Comparison of ENCODE assay signal across 11 cellular contexts in the genomic region with DNA sequence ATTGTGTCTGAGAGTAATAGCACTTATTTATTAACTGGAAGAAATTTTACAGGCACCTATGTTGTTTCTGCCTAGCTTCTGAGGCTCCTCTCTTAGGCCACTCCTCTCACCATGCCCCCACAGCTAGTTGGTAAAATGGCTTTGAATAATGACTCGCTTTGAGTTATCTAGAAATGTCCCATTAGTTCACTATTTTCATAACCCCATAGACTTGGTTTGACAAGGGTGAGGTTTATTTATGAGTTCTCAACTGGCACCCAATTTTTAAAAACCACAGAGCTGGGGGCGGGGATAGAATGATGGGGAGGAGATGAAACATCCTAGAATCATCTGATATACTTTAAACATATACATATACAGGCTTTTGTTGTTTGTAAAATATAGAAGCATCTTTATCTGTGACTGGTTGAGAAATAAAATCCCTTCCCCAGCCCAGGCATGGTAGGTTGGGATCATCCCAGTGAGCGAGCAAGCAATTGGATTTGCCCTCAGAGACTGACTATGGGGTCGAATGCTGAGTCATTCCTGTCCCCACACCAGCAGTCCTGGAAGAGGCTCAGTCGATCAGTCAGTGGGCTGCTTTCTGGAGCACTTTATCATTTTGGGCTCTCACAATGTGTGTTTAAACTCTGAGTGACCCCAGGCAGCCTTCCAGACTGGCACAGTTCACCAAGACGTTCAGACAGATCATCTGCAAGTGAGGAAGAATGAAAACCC.
A peak's percentile ranks its signal among the peaks of the same experiment; 100 is the strongest.
DNase-seq lines count a peak whose midpoint lies in the region; ATAC-seq and TF ChIP-seq lines count a peak whose summit lies in the region.
"Had no signal": no experiment of that assay in that cellular context is flagged by ENCODE, and none has a peak within 500 bp of the region (broad histone marks: within the 10 kb centered on the region; RNA-seq: fewer than 3 reads in every experiment).

No MANE protein-coding gene starts in this region.

- H3K4me1 ChIP-seq in left ventricle myocardium inferior (peaks cover 39% of the 10 kb centered on the region), mesenchymal stem cell (ENCODE audit: control insufficient read depth, insufficient read depth, low read depth, low read length) (peaks cover 5% of the 10 kb centered on the region), gastrocnemius medialis (no peaks in the 10 kb centered on the region)
- H3K4me1 ChIP-seq in naive thymus-derived CD4-positive, alpha-beta T cell (ENCODE audit: control insufficient read depth in 2 of 2, insufficient read depth in 2 of 2, low read length in 2 of 2): no peaks in the 10 kb centered on the region
- H3K4me1 ChIP-seq: sigmoid colon had no signal

- peak; percentile 64 for ATAC-seq in Right ventricle myocardium superior (ENCODE audit: poor library complexity)
- ATAC-seq in activated T-cell treated with anti-CD3 and anti-CD28 coated beads, Interleukin-2, amount 50 U/mL, for 72 hours (replicated peaks in 1 of 2): peak; percentile 64 to 85
- no peak for ATAC-seq in naive thymus-derived CD4-positive, alpha-beta T cell
- no peak for ATAC-seq in gastrocnemius medialis

- H3K4me1 Mint-ChIP-seq in activated T-cell treated with anti-CD3 and anti-CD28 coated beads, Interleukin-2, amount 50 U/mL, for 72 hours (ENCODE audit: low read depth): peaks cover 30% of the 10 kb centered on the region
- H3K4me1 Mint-ChIP-seq in type B pancreatic cell (ENCODE audit: unreplicated experiment): peaks cover 50% of the 10 kb centered on the region
- no peaks in the 10 kb centered on the region for H3K4me1 Mint-ChIP-seq in naive thymus-derived CD4-positive, alpha-beta T cell

- H2BK120ac ChIP-seq in mesenchymal stem cell (ENCODE audit: low read depth, low read length): no peak overlapping the region

- peak overlapping the region; percentile 4 to 38 for H3K4me3 Mint-ChIP-seq in activated T-cell treated with anti-CD3 and anti-CD28 coated beads, Interleukin-2, amount 50 U/mL, for 72 hours
- peak overlapping the region; percentile 21 for H3K4me3 Mint-ChIP-seq in type B pancreatic cell
- H3K4me3 Mint-ChIP-seq in naive thymus-derived CD4-positive, alpha-beta T cell: no peak overlapping the region
- H3K4me3 Mint-ChIP-seq: CD4-positive, alpha-beta T cell had no signal

- DNase-seq in Right ventricle myocardium superior: no peak
- DNase-seq in left ventricle myocardium inferior: no peak
- peak; percentile 24 to 33 for DNase-seq in activated T-cell treated with anti-CD3 and anti-CD28 coated beads, Interleukin-2, amount 50 U/mL, for 72 hours
- peak; percentile 34 for DNase-seq in mesenchymal stem cell
- DNase-seq in type B pancreatic cell (ENCODE audit: extremely low spot score, unreplicated experiment): no peak
- no peak for DNase-seq in naive thymus-derived CD4-positive, alpha-beta T cell
- no peak for DNase-seq in gastrocnemius medialis
- DNase-seq in NCI-H2171 (lab: John Stamatoyannopoulos, UW): no peak
- DNase-seq: CD4-positive, alpha-beta T cell; sigmoid colon had no signal

- no peak overlapping the region for H3K4ac ChIP-seq in mesenchymal stem cell (ENCODE audit: low read depth in 1 of 2, low read length in 2 of 2)

- intact Hi-C loops in Right ventricle myocardium superior (cut with DNase I): no loop called here
- intact Hi-C loops in left ventricle myocardium inferior (cut with micrococcal nuclease): no loop called here
- intact Hi-C loops in naive thymus-derived CD4-positive, alpha-beta T cell (cut with micrococcal nuclease): no loop called here
- intact Hi-C loops in gastrocnemius medialis (cut with DNase I; ENCODE audit: low total_unique reads): no loop called here

- in situ Hi-C loops in gastrocnemius medialis (cut with MboI; ENCODE audit: low sequenced_read_pairs in 4 of 4): no loop called here

- H3K79me1 ChIP-seq in mesenchymal stem cell (replicated peaks; ENCODE audit: low read length, poor library complexity, severe bottlenecking): peaks cover 2% of the 10 kb centered on the region

- H3K4me2 ChIP-seq in mesenchymal stem cell (ENCODE audit: low read length, poor library complexity, severe bottlenecking): no peak overlapping the region

- H3K27ac Mint-ChIP-seq in activated T-cell treated with anti-CD3 and anti-CD28 coated beads, Interleukin-2, amount 50 U/mL, for 72 hours: no peak overlapping the region
- H3K27ac Mint-ChIP-seq in type B pancreatic cell: peak overlapping the region; percentile 82
- H3K27ac Mint-ChIP-seq in naive thymus-derived CD4-positive, alpha-beta T cell: no peak overlapping the region
- H3K27ac Mint-ChIP-seq: CD4-positive, alpha-beta T cell had no signal

- H3K36me3 ChIP-seq in left ventricle myocardium inferior: peaks cover 8% of the 10 kb centered on the region
- H3K36me3 ChIP-seq in mesenchymal stem cell (ENCODE audit: control insufficient read depth in 1 of 2, insufficient read depth in 2 of 2, low read depth in 1 of 2, low read length in 2 of 2): peaks cover 5 to 22% of the 10 kb centered on the region in 2 experiments
- H3K36me3 ChIP-seq in naive thymus-derived CD4-positive, alpha-beta T cell (ENCODE audit: control insufficient read depth in 2 of 3, insufficient read depth in 3 of 3, low read length in 3 of 3): no peaks in the 10 kb centered on the region
- H3K36me3 ChIP-seq in gastrocnemius medialis: no peaks in the 10 kb centered on the region
- H3K36me3 ChIP-seq: sigmoid colon had no signal

- H2AFZ ChIP-seq in mesenchymal stem cell (ENCODE audit: low read depth, low read length): no peak overlapping the region

- H3K14ac ChIP-seq in mesenchymal stem cell (ENCODE audit: low read length in 2 of 2): no peak overlapping the region

- no peak for TF ChIP-seq POLR2A in gastrocnemius medialis (IDR thresholded peaks at IDR 0.05)

- H3K9ac ChIP-seq in mesenchymal stem cell (ENCODE audit: low read length): no peak overlapping the region

- H3K27ac ChIP-seq in left ventricle myocardium inferior (replicated peaks): no peak overlapping the region
- no peak overlapping the region for H3K27ac ChIP-seq in mesenchymal stem cell (ENCODE audit: low read length, poor library complexity, severe bottlenecking)
- no peak overlapping the region for H3K27ac ChIP-seq in naive thymus-derived CD4-positive, alpha-beta T cell (ENCODE audit: low read depth, low read length)
- no peak overlapping the region for H3K27ac ChIP-seq in gastrocnemius medialis
- H3K27ac ChIP-seq: coronary artery, sigmoid colon had no signal

- H3K9me3 Mint-ChIP-seq in activated T-cell treated with anti-CD3 and anti-CD28 coated beads, Interleukin-2, amount 50 U/mL, for 72 hours: no peaks in the 10 kb centered on the region
- no peaks in the 10 kb centered on the region for H3K9me3 Mint-ChIP-seq in type B pancreatic cell
- no peaks in the 10 kb centered on the region for H3K9me3 Mint-ChIP-seq in naive thymus-derived CD4-positive, alpha-beta T cell
- H3K9me3 Mint-ChIP-seq: CD4-positive, alpha-beta T cell had no signal

- 25% methylated on average over 4 of the region's 6 CpGs for WGBS in mesenchymal stem cell

- H3K9me3 ChIP-seq in left ventricle myocardium inferior (replicated peaks) (no peaks in the 10 kb centered on the region), mesenchymal stem cell (ENCODE audit: control insufficient read depth, low read length) (no peaks in the 10 kb centered on the region), gastrocnemius medialis (no peaks in the 10 kb centered on the region)
- no peaks in the 10 kb centered on the region for H3K9me3 ChIP-seq in naive thymus-derived CD4-positive, alpha-beta T cell (ENCODE audit: control insufficient read depth in 2 of 3, low read length in 3 of 3)
- H3K9me3 ChIP-seq: sigmoid colon had no signal

- no peak overlapping the region for H4K91ac ChIP-seq in mesenchymal stem cell (ENCODE audit: low read length)

- no peaks in the 10 kb centered on the region for H3K36me3 Mint-ChIP-seq in activated T-cell treated with anti-CD3 and anti-CD28 coated beads, Interleukin-2, amount 50 U/mL, for 72 hours (ENCODE audit: insufficient read depth in 2 of 2)
- H3K36me3 Mint-ChIP-seq in type B pancreatic cell: no peaks in the 10 kb centered on the region
- H3K36me3 Mint-ChIP-seq in naive thymus-derived CD4-positive, alpha-beta T cell: no peaks in the 10 kb centered on the region

- H3K18ac ChIP-seq in mesenchymal stem cell (ENCODE audit: low read depth in 1 of 2, low read length in 2 of 2): peak overlapping the region; percentile 11 to 58

- CTCF ChIA-PET in naive thymus-derived CD4-positive, alpha-beta T cell (lab: Charles Lee): no interaction called here

- peaks cover 24% of the 10 kb centered on the region for H3K27me3 Mint-ChIP-seq in activated T-cell treated with anti-CD3 and anti-CD28 coated beads, Interleukin-2, amount 50 U/mL, for 72 hours (ENCODE audit: low read depth)
- H3K27me3 Mint-ChIP-seq in type B pancreatic cell: peaks cover 9% of the 10 kb centered on the region
- H3K27me3 Mint-ChIP-seq in naive thymus-derived CD4-positive, alpha-beta T cell: peaks cover 6 to 23% (median 11%) of the 10 kb centered on the region in 5 donors

- H3K27me3 ChIP-seq in left ventricle myocardium inferior (ENCODE audit: low read depth) (no peaks in the 10 kb centered on the region), mesenchymal stem cell (ENCODE audit: control insufficient read depth in 1 of 2, insufficient read depth in 1 of 2, low read length in 2 of 2) (no peaks in the 10 kb centered on the region), gastrocnemius medialis (no peaks in the 10 kb centered on the region)
- no peaks in the 10 kb centered on the region for H3K27me3 ChIP-seq in naive thymus-derived CD4-positive, alpha-beta T cell (ENCODE audit: control insufficient read depth in 2 of 2, insufficient read depth in 2 of 2, low read length in 2 of 2)
- H3K27me3 ChIP-seq: sigmoid colon had no signal

- no peak overlapping the region for H3K23ac ChIP-seq in mesenchymal stem cell (ENCODE audit: low read length in 2 of 2)

- no peak overlapping the region for H2BK15ac ChIP-seq in mesenchymal stem cell (ENCODE audit: low read depth, poor library complexity, severe bottlenecking)

- peak overlapping the region; percentile 2 for H2AK5ac ChIP-seq in mesenchymal stem cell (ENCODE audit: low read length, severe bottlenecking)

- H2BK12ac ChIP-seq in mesenchymal stem cell (ENCODE audit: low read length in 2 of 2): peak overlapping the region; percentile 11 to 43

- H2BK5ac ChIP-seq in mesenchymal stem cell (ENCODE audit: low read depth, low read length, poor library complexity, severe bottlenecking): no peak overlapping the region

- TF ChIP-seq CTCF in left ventricle myocardium inferior (IDR thresholded peaks at IDR 0.05; ENCODE audit: borderline replicate concordance) (no peak), type B pancreatic cell (conservative IDR thresholded peaks at IDR 0.05) (no peak), gastrocnemius medialis (IDR thresholded peaks at IDR 0.05 in 4 of 5, conservative IDR thresholded peaks at IDR 0.05 in 1 of 5) (no peak)

- H3K4me3 ChIP-seq in left ventricle myocardium inferior (no peak overlapping the region), mesenchymal stem cell (ENCODE audit: insufficient read depth in 1 of 2, low read depth in 1 of 2, low read length in 2 of 2) (no peak overlapping the region), gastrocnemius medialis (no peak overlapping the region)
- no peak overlapping the region for H3K4me3 ChIP-seq in naive thymus-derived CD4-positive, alpha-beta T cell (ENCODE audit: low read length)
- H3K4me3 ChIP-seq: coronary artery, sigmoid colon had no signal

- H4K8ac ChIP-seq in mesenchymal stem cell (ENCODE audit: low read length): no peak overlapping the region

- POLR2A ChIA-PET in naive thymus-derived CD4-positive, alpha-beta T cell (lab: Charles Lee): no interaction called here

Comparison
In these comparisons a context has a peak if more than half of its experiments do, and no peak if none do; other contexts are left out.
1. ATAC-seq: peak in Right ventricle myocardium superior (single experiment) and activated T-cell treated with anti-CD3 and anti-CD28 coated beads, Interleukin-2, amount 50 U/mL, for 72 hours (2 of 2); none in naive thymus-derived CD4-positive, alpha-beta T cell (single experiment) and gastrocnemius medialis (0 of 2).
2. DNase-seq: peak in activated T-cell treated with anti-CD3 and anti-CD28 coated beads, Interleukin-2, amount 50 U/mL, for 72 hours (2 of 2) and mesenchymal stem cell (single experiment); none in Right ventricle myocardium superior (single experiment), left ventricle myocardium inferior (single experiment), type B pancreatic cell (single experiment), naive thymus-derived CD4-positive, alpha-beta T cell (0 of 9), gastrocnemius medialis (0 of 2) and NCI-H2171 (single experiment).
3. H3K4me3 Mint-ChIP-seq: peak in activated T-cell treated with anti-CD3 and anti-CD28 coated beads, Interleukin-2, amount 50 U/mL, for 72 hours (2 of 2) and type B pancreatic cell (single experiment); none in naive thymus-derived CD4-positive, alpha-beta T cell (0 of 10).